ENCODE assay signal across 15 cellular contexts in genomic region chr14:32197919-32198318, GRCh38. TPM values are rescaled to one million over a fixed set of nuclear protein-coding genes. Genes with fewer than 3 reads are reported as not detected.
A peak's percentile ranks its signal among the peaks of the same experiment; 100 is the strongest.
DNase-seq lines count a peak whose midpoint lies in the region; ATAC-seq and TF ChIP-seq lines count a peak whose summit lies in the region.
"Had no signal": no experiment of that assay in that cellular context is flagged by ENCODE, and none has a peak within 500 bp of the region (broad histone marks: within the 10 kb centered on the region; RNA-seq: fewer than 3 reads in every experiment).

No MANE protein-coding gene starts in this region.

- ATAC-seq in GM21447 (IDR thresholded peaks at IDR 0.05; ENCODE audit: unreplicated experiment) = peak; percentile 34
- ATAC-seq in HG03159 (IDR thresholded peaks at IDR 0.05; ENCODE audit: unreplicated experiment) = peak; percentile 40
- ATAC-seq in foreskin keratinocyte = no peak

- no peak for TF ChIP-seq EP300 in SK-N-SH (IDR thresholded peaks at IDR 0.05; ENCODE audit: borderline replicate concordance in 1 of 2, low read depth in 1 of 2, low read length in 1 of 2)

- no peaks in the 10 kb centered on the region for H3K36me3 Mint-ChIP-seq in activated naive CD4-positive, alpha-beta T cell treated with anti-CD3 and anti-CD28 coated beads for 36 hours (ENCODE audit: low read depth)

- H3K36me3 ChIP-seq in WERI-Rb-1 = no peaks in the 10 kb centered on the region
- H3K36me3 ChIP-seq in SK-N-SH (replicated peaks in 1 of 2; ENCODE audit: control insufficient read depth in 1 of 2, insufficient read depth in 2 of 2, low read length in 1 of 2) = no peaks in the 10 kb centered on the region

- WGBS in SK-N-SH (ENCODE audit: low lambda C conversion rate) = 80% methylated on average over 1 of the region's 1 CpG

- H3K79me2 ChIP-seq in SK-N-SH (ENCODE audit: insufficient read depth) = no peaks in the 10 kb centered on the region

- H3K27ac ChIP-seq in foreskin keratinocyte = no peak overlapping the region
- no peak overlapping the region for H3K27ac ChIP-seq in WERI-Rb-1
- no peak overlapping the region for H3K27ac ChIP-seq in SK-N-SH (ENCODE audit: low read depth in 2 of 2, low read length in 1 of 2)

- H4K20me1 ChIP-seq in SK-N-SH (ENCODE audit: insufficient read depth) = no peaks in the 10 kb centered on the region

- intact Hi-C loops in activated naive CD4-positive, alpha-beta T cell treated with anti-CD3 and anti-CD28 coated beads for 36 hours (cut with micrococcal nuclease) = no loop called here

- H3K4me1 Mint-ChIP-seq in activated naive CD4-positive, alpha-beta T cell treated with anti-CD3 and anti-CD28 coated beads for 36 hours (ENCODE audit: low read depth) = peaks cover 27% of the 10 kb centered on the region

- CTCF ChIA-PET in activated naive CD4-positive, alpha-beta T cell treated with anti-CD3 and anti-CD28 coated beads for 36 hours (lab: Charles Lee) = interaction anchor here (1.4 to 4.3 kb wide), 2 partner anchors 26 to 56 kb away, joined by 3 to 17 read pairs; no protein-coding TSS in a partner anchor
- CTCF ChIA-PET in SK-N-SH (lab: Yijun Ruan, JAX) = interaction anchor here (1.0 kb wide), 1 partner anchor 55 kb away, joined by 3 read pairs; no protein-coding TSS in a partner anchor

- H2AFZ ChIP-seq in SK-N-SH (ENCODE audit: low read depth) = no peak overlapping the region

- no peak for TF ChIP-seq CTCF in foreskin keratinocyte (conservative IDR thresholded peaks at IDR 0.05)
- TF ChIP-seq CTCF in WERI-Rb-1 (IDR thresholded peaks at IDR 0.05; ENCODE audit: low read depth, low read length) = no peak
- TF ChIP-seq CTCF in SK-N-SH (IDR thresholded peaks at IDR 0.05) = no peak

- H3F3A ChIP-seq in SK-N-SH (replicated peaks; ENCODE audit: insufficient read depth) = peaks cover 7% of the 10 kb centered on the region

- H3K4me3 Mint-ChIP-seq in activated naive CD4-positive, alpha-beta T cell treated with anti-CD3 and anti-CD28 coated beads for 36 hours = no peak overlapping the region

- H3K4me3 ChIP-seq in WERI-Rb-1 (ENCODE audit: low read depth, low read length) (no peak overlapping the region), SK-N-SH (ENCODE audit: low read depth in 2 of 2, low read length in 1 of 2) (no peak overlapping the region)

- TF ChIP-seq RAD21 in SK-N-SH (IDR thresholded peaks at IDR 0.05; ENCODE audit: low read length) = no peak

- no peaks in the 10 kb centered on the region for H3K9me3 ChIP-seq in WERI-Rb-1 (ENCODE audit: severe bottlenecking)
- H3K9me3 ChIP-seq in SK-N-SH = no peaks in the 10 kb centered on the region

- peak; percentile 36 for DNase-seq in activated naive CD4-positive, alpha-beta T cell treated with anti-CD3 and anti-CD28 coated beads for 36 hours
- no peak for DNase-seq in activated naive CD4-positive, alpha-beta T cell treated with anti-CD3 and anti-CD28 coated beads, Interleukin-2, amount 50 U/mL, for 16 hours
- peak; percentile 29 to 30 for DNase-seq in foreskin keratinocyte
- DNase-seq in WERI-Rb-1 = no peak
- DNase-seq in SK-N-SH = no peak
- DNase-seq in HUDEP-2 (lab: John Stamatoyannopoulos, UW; ENCODE audit: unreplicated experiment in 76 of 76) = no peak
- DNase-seq: ACHN, kidney glomerular epithelial cell, NCI-H146, NCI-H748 treated with DMSO at 0.1 percent for 48 hours, T-helper 9 cell had no signal

- POLR2A ChIA-PET in SK-N-SH (lab: Yijun Ruan, JAX) = no interaction called here

- H3K27me3 ChIP-seq in foreskin keratinocyte (peaks cover 3% of the 10 kb centered on the region), WERI-Rb-1 (ENCODE audit: insufficient read depth, low read depth, severe bottlenecking) (no peaks in the 10 kb centered on the region), SK-N-SH (ENCODE audit: insufficient read depth) (no peaks in the 10 kb centered on the region)

- no peak overlapping the region for H3K27ac Mint-ChIP-seq in activated naive CD4-positive, alpha-beta T cell treated with anti-CD3 and anti-CD28 coated beads for 36 hours
- H3K27ac Mint-ChIP-seq: progenitor cell of endocrine pancreas had no signal

- H3K27me3 Mint-ChIP-seq in activated naive CD4-positive, alpha-beta T cell treated with anti-CD3 and anti-CD28 coated beads for 36 hours (ENCODE audit: low read depth) = no peaks in the 10 kb centered on the region
- H3K27me3 Mint-ChIP-seq: progenitor cell of endocrine pancreas had no signal

- no peak overlapping the region for H3K4me2 ChIP-seq in SK-N-SH

- H3K4me1 ChIP-seq in foreskin keratinocyte (peaks cover 5% of the 10 kb centered on the region), SK-N-SH (ENCODE audit: control insufficient read depth in 1 of 2, insufficient read depth in 2 of 2, low read depth in 1 of 2, low read length in 1 of 2) (peaks cover 0 to 2% of the 10 kb centered on the region in 2 experiments; a peak in 2 of 4 replicates)

- H3K9me2 ChIP-seq in SK-N-SH = no peaks in the 10 kb centered on the region

- no peak overlapping the region for H3K9ac ChIP-seq in SK-N-SH

- H3K9me3 Mint-ChIP-seq in activated naive CD4-positive, alpha-beta T cell treated with anti-CD3 and anti-CD28 coated beads for 36 hours = no peaks in the 10 kb centered on the region

TF ChIP-seq in SK-N-SH, 30 proteins besides CTCF, POLR2A, EP300 and RAD21:
- TF ChIP-seq FOXJ3 (CRISPR knock-in tag; IDR thresholded peaks at IDR 0.05) (no peak), FOXM1 (IDR thresholded peaks at IDR 0.05; ENCODE audit: low read depth) (no peak), GABPA (IDR thresholded peaks at IDR 0.05; ENCODE audit: low read depth) (no peak), SIN3A (IDR thresholded peaks at IDR 0.05; ENCODE audit: borderline replicate concordance, low read depth, low read length) (no peak), REST (IDR thresholded peaks at IDR 0.05; ENCODE audit: low read depth, low read length) (no peak), USF2 (IDR thresholded peaks at IDR 0.05; ENCODE audit: borderline replicate concordance, low read depth, low read length) (no peak), USF1 (IDR thresholded peaks at IDR 0.05; ENCODE audit: borderline replicate concordance, low read depth) (no peak)
- TF ChIP-seq, protein P1, sequence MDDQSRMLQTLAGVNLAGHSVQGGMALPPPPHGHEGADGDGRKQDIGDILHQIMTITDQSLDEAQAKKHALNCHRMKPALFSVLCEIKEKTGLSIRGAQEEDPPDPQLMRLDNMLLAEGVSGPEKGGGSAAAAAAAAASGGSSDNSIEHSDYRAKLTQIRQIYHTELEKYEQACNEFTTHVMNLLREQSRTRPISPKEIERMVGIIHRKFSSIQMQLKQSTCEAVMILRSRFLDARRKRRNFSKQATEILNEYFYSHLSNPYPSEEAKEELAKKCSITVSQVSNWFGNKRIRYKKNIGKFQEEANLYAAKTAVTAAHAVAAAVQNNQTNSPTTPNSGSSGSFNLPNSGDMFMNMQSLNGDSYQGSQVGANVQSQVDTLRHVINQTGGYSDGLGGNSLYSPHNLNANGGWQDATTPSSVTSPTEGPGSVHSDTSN (IDR thresholded peaks at IDR 0.05) = no peak

RNA-seq across cellular contexts. Expression of gene RNU6-7, which starts 3.9 kb away (rescaled TPM):
- not detected for total RNA-seq in activated naive CD4-positive, alpha-beta T cell treated with anti-CD3 and anti-CD28 coated beads for 36 hours
- total RNA-seq in foreskin keratinocyte = not detected in 2 replicates
- not detected in 2 replicates for polyA plus RNA-seq in foreskin keratinocyte
- polyA plus RNA-seq in SK-N-SH (2012; rRNA removed) = not detected in 2 replicates
- not detected in 2 replicates for polyA plus RNA-seq in SK-N-SH (2012; cell fraction: cytosol; rRNA removed)
- not detected in 2 replicates for polyA plus RNA-seq in SK-N-SH (2012; cell fraction: nucleus; rRNA removed)
- total RNA-seq: progenitor cell of endocrine pancreas, urinary bladder had no signal
- polyA plus RNA-seq: urinary bladder had no signal

RNA-seq across cellular contexts. Expression of gene RNU6-8, which starts 5.2 kb away (rescaled TPM):
- total RNA-seq in activated naive CD4-positive, alpha-beta T cell treated with anti-CD3 and anti-CD28 coated beads for 36 hours = not detected
- total RNA-seq in foreskin keratinocyte = not detected in 2 replicates
- polyA plus RNA-seq in foreskin keratinocyte = not detected in 2 replicates
- not detected in 2 replicates for polyA plus RNA-seq in SK-N-SH (2012; rRNA removed)
- not detected in 2 replicates for polyA plus RNA-seq in SK-N-SH (2012; cell fraction: cytosol; rRNA removed)
- not detected in 2 replicates for polyA plus RNA-seq in SK-N-SH (2012; cell fraction: nucleus; rRNA removed)
- total RNA-seq: progenitor cell of endocrine pancreas, urinary bladder had no signal
- polyA plus RNA-seq: urinary bladder had no signal

Comparison
In these comparisons a context has a peak if more than half of its experiments do, and no peak if none do; other contexts are left out.
1. DNase-seq: peak in activated naive CD4-positive, alpha-beta T cell treated with anti-CD3 and anti-CD28 coated beads for 36 hours (single experiment) and foreskin keratinocyte (2 of 2); none in activated naive CD4-positive, alpha-beta T cell treated with anti-CD3 and anti-CD28 coated beads, Interleukin-2, amount 50 U/mL, for 16 hours (single experiment), WERI-Rb-1 (single experiment), SK-N-SH (single experiment) and HUDEP-2 (0 of 76).